Comparison of ENCODE assay signal across 30 cellular contexts in the genomic region with DNA sequence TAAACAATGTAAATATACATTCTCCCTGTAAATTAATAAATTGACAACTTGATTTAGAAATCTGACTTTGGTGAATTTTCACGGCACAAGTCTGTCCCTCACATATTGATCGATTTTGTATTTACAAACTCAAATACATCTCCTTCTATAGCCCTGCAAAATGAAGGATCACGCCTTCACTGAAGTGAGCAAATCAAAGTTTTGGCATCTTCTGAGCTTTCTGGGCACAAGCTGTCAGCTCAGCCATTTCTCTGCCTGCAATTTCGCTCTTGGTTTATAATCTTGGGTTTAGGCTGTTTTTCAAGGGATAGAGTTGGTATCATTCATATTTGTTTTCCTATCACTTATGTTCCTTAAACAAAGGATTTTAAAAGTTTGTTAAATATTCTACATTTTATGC. TPM values are rescaled to one million over a fixed set of nuclear protein-coding genes. Genes with fewer than 3 reads are reported as not detected.
"Had no signal": no experiment of that assay in that cellular context is flagged by ENCODE, and none has a peak within 500 bp of the region (broad histone marks: within the 10 kb centered on the region; RNA-seq: fewer than 3 reads in every experiment).

No MANE protein-coding gene starts in this region.

- ATAC-seq: effector memory CD8-positive, alpha-beta T cell; heart right ventricle; left colon; left ventricle myocardium superior; lower lobe of right lung; naive thymus-derived CD8-positive, alpha-beta T cell; psoas muscle; right cardiac atrium; stimulated activated memory B cell treated with anti-CD40 and anti-IgM and Interleukin-4, amounts not matched to agents 10 μg/mL and 1 μg/mL and 100 μg/mL, for 72 hours; stimulated activated naive CD8-positive, alpha-beta T cell treated with anti-CD3 and anti-CD28 coated beads, Interleukin-15, Interleukin-2, amounts not matched to agents 100 U/mL and 50 U/mL, for 24 hours had no signal

- DNase-seq: cortex of kidney; effector memory CD8-positive, alpha-beta T cell; erythroblast; esophagus squamous epithelium; foreskin melanocyte; glutamatergic neuron; heart right ventricle; hippocampal formation; islet precursor cell; kidney glomerular epithelial cell; left colon; left ventricle myocardium superior; lower lobe of right lung; naive thymus-derived CD8-positive, alpha-beta T cell; occipital lobe; ovary; posterior cingulate gyrus; psoas muscle; right cardiac atrium; sigmoid colon; spleen; stimulated activated CD4-positive, alpha-beta T cell treated with anti-CD3 and anti-CD28 coated beads, Interleukin-4, amount 100 ng/mL, for 4 hours; stimulated activated naive CD8-positive, alpha-beta T cell treated with anti-CD3 and anti-CD28 coated beads, Interleukin-15, Interleukin-2, amounts not matched to agents 100 U/mL and 50 U/mL, for 24 hours; testis; tibial artery had no signal

RNA-seq across cellular contexts. Expression of gene CA14, which starts 47.5 kb away (rescaled TPM):
- total RNA-seq: dermis microvascular lymphatic vessel endothelial cell; esophagus squamous epithelium; mesenteric fat pad; myocyte; naive thymus-derived CD8-positive, alpha-beta T cell; renal cortical epithelial cell; spleen had no signal
